1 cellular context compared by ENCODE assay signal in the genomic region with DNA sequence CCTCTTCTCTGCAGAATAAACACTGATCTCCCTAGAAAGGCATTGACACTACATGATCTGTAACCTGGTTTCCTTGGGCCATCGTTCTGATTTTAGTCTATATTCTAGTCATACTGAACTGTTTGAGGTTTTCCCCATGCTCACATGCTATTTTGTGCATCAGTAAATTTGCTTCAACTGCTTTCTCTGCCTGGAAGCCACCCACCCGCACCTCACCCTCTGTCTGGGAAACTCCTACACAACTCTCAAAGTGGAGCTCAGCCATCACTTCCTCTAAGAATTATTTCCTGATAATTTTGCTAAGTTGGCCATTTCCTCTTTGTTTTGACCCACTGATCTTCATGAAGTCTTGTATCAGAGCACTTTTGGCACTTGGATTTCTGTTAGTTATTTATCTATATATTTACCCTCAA.
TF ChIP-seq lines count a peak whose summit lies in the region.

No MANE protein-coding gene starts in this region.

TF ChIP-seq in GM12878, 131 proteins besides CTCF, POLR2A, EP300 and RAD21 (continued from another document and continues in another):
- no peak for TF ChIP-seq ZBTB40 (IDR thresholded peaks at IDR 0.05; ENCODE audit: borderline replicate concordance)
- no peak for TF ChIP-seq SMARCA5 (IDR thresholded peaks at IDR 0.05)
- no peak for TF ChIP-seq TCF3 (IDR thresholded peaks at IDR 0.05; ENCODE audit: borderline replicate concordance, insufficient read depth, low read depth, low read length)
- no peak for TF ChIP-seq NRF1 (conservative IDR thresholded peaks at IDR 0.05; ENCODE audit: low read depth, low read length)
- 0 out of 4 replicates have a peak, but pooled peaks of 1 of the 2 experiments have one; percentile 52 for TF ChIP-seq SRF (IDR thresholded peaks at IDR 0.05; ENCODE audit: low read depth in 2 of 2, low read length in 2 of 2)
- no peak for TF ChIP-seq TAF1 (IDR thresholded peaks at IDR 0.05; ENCODE audit: borderline replicate concordance, low read depth, low read length)
- TF ChIP-seq ZNF24 (IDR thresholded peaks at IDR 0.05) = no peak
- no peak for TF ChIP-seq POLR2AphosphoS5 (IDR thresholded peaks at IDR 0.05; ENCODE audit: low read length)
- TF ChIP-seq NFYA (IDR thresholded peaks at IDR 0.05; ENCODE audit: borderline replicate concordance, low read depth, low read length) = no peak
- TF ChIP-seq, protein P1, sequence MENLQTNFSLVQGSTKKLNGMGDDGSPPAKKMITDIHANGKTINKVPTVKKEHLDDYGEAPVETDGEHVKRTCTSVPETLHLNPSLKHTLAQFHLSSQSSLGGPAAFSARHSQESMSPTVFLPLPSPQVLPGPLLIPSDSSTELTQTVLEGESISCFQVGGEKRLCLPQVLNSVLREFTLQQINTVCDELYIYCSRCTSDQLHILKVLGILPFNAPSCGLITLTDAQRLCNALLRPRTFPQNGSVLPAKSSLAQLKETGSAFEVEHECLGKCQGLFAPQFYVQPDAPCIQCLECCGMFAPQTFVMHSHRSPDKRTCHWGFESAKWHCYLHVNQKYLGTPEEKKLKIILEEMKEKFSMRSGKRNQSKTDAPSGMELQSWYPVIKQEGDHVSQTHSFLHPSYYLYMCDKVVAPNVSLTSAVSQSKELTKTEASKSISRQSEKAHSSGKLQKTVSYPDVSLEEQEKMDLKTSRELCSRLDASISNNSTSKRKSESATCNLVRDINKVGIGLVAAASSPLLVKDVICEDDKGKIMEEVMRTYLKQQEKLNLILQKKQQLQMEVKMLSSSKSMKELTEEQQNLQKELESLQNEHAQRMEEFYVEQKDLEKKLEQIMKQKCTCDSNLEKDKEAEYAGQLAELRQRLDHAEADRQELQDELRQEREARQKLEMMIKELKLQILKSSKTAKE (IDR thresholded peaks at IDR 0.05; ENCODE audit: low read depth, poor library complexity, severe bottlenecking) = peak; percentile 87
- no peak for TF ChIP-seq FOXK2 (IDR thresholded peaks at IDR 0.05)
- 0 out of 2 replicates have a peak, but pooled peaks have one; percentile 43 for TF ChIP-seq ZNF217 (IDR thresholded peaks at IDR 0.05)
- TF ChIP-seq ASH2L (IDR thresholded peaks at IDR 0.05; ENCODE audit: borderline replicate concordance, low read depth) = no peak
- TF ChIP-seq, protein P2, sequence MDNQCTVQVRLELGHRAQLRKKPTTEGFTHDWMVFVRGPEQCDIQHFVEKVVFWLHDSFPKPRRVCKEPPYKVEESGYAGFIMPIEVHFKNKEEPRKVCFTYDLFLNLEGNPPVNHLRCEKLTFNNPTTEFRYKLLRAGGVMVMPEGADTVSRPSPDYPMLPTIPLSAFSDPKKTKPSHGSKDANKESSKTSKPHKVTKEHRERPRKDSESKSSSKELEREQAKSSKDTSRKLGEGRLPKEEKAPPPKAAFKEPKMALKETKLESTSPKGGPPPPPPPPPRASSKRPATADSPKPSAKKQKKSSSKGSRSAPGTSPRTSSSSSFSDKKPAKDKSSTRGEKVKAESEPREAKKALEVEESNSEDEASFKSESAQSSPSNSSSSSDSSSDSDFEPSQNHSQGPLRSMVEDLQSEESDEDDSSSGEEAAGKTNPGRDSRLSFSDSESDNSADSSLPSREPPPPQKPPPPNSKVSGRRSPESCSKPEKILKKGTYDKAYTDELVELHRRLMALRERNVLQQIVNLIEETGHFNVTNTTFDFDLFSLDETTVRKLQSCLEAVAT (IDR thresholded peaks at IDR 0.05) = peak; percentile 71
- TF ChIP-seq IRF4 (IDR thresholded peaks at IDR 0.05; ENCODE audit: low read depth, low read length) = peak; percentile 87
- TF ChIP-seq JUND (IDR thresholded peaks at IDR 0.05; ENCODE audit: low read depth, low read length) = peak; percentile 51; the same call in 1 of the 2 replicates
- TF ChIP-seq ZBTB33 (IDR thresholded peaks at IDR 0.05) = no peak
- TF ChIP-seq, protein P3, sequence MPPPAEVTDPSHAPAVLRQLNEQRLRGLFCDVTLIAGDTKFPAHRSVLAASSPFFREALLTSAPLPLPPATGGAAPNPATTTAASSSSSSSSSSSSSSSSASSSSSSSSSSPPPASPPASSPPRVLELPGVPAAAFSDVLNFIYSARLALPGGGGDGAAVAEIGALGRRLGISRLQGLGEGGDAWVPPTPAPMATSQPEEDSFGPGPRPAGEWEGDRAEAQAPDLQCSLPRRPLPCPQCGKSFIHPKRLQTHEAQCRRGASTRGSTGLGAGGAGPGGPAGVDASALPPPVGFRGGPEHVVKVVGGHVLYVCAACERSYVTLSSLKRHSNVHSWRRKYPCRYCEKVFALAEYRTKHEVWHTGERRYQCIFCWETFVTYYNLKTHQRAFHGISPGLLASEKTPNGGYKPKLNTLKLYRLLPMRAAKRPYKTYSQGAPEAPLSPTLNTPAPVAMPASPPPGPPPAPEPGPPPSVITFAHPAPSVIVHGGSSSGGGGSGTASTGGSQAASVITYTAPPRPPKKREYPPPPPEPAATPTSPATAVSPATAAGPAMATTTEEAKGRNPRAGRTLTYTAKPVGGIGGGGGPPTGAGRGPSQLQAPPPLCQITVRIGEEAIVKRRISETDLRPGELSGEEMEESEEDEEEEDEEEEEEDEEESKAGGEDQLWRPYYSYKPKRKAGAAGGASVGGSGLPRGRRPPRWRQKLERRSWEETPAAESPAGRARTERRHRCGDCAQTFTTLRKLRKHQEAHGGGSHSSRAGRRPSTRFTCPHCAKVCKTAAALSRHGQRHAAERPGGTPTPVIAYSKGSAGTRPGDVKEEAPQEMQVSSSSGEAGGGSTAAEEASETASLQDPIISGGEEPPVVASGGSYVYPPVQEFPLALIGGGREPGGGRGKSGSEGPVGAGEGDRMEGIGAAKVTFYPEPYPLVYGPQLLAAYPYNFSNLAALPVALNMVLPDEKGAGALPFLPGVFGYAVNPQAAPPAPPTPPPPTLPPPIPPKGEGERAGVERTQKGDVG (CRISPR knock-in tag; IDR thresholded peaks at IDR 0.05) = no peak
- TF ChIP-seq BCLAF1 (IDR thresholded peaks at IDR 0.05) = no peak
- TF ChIP-seq, protein P4, sequence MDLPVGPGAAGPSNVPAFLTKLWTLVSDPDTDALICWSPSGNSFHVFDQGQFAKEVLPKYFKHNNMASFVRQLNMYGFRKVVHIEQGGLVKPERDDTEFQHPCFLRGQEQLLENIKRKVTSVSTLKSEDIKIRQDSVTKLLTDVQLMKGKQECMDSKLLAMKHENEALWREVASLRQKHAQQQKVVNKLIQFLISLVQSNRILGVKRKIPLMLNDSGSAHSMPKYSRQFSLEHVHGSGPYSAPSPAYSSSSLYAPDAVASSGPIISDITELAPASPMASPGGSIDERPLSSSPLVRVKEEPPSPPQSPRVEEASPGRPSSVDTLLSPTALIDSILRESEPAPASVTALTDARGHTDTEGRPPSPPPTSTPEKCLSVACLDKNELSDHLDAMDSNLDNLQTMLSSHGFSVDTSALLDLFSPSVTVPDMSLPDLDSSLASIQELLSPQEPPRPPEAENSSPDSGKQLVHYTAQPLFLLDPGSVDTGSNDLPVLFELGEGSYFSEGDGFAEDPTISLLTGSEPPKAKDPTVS (IDR thresholded peaks at IDR 0.05; ENCODE audit: low read depth, low read length) = no peak
- TF ChIP-seq NFIC (IDR thresholded peaks at IDR 0.05; ENCODE audit: low read depth, low read length) = peak; percentile 98
- TF ChIP-seq MYC (IDR thresholded peaks at IDR 0.05; ENCODE audit: insufficient read depth, insufficient read length, insufficient replicate concordance, low read length, severe bottlenecking) = no peak
- no peak for TF ChIP-seq REST (IDR thresholded peaks at IDR 0.05; ENCODE audit: low read depth, low read length)
- TF ChIP-seq NFXL1 (IDR thresholded peaks at IDR 0.05; ENCODE audit: borderline replicate concordance) = no peak
- TF ChIP-seq RBBP5 (conservative IDR thresholded peaks at IDR 0.05) = no peak
- TF ChIP-seq CHD4 (IDR thresholded peaks at IDR 0.05) = no peak
- no peak for TF ChIP-seq CHD1 (IDR thresholded peaks at IDR 0.05; ENCODE audit: low read depth, low read length)
- peak; percentile 78 for TF ChIP-seq DPF2 (IDR thresholded peaks at IDR 0.05)
- no peak for TF ChIP-seq CBX3 (IDR thresholded peaks at IDR 0.05; ENCODE audit: borderline replicate concordance, low read depth)
